Comparison of ENCODE assay signal across 8 cellular contexts in the genomic region with DNA sequence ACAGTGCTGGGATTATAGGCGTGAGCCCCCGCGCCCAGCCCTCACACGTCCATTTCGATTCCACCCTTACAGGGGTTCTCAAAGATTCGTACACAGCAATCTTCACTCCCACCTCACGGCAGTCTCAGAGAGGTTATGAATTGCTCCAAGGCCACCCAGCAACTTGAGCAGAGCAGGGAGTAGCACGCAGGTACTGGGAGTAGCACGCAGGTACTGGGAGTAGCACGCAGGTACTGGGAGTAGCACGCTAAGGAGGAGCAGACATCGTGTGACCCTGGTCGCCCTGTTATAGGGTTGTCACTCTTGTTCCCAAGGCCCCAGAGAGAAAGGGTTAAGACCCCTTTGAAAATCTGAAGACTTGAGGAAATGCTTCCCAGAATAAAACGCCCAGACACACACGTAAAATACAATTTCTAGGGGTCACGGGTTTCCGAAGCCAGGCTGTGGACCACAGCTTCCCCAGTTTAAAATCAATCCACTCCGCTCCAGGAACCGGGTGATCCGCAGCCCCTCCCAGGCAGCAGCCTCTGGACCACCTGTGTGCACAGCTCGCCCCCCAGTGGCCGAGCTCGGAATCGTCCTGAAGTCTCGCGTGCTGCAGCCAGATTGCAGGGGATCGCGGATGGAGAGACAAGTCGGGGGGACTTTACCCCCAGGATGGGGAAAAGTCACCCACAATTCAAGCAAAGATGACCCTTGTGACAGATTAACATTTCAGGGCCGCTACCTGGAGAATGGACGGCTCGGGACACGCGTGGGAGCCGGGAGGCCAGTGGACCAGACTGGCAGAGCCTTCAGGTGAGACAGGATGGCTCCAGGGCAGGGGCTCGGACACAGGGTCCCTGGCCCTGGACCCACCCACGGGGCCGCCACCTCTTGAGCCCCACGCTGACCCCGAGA.
DNase-seq lines count a peak whose midpoint lies in the region; ATAC-seq, FAIRE-seq and TF ChIP-seq lines count a peak whose summit lies in the region.

No MANE protein-coding gene starts in this region.

- H2AFZ ChIP-seq in DND-41 (ENCODE audit: low read depth, low read length): no peak overlapping the region

- peaks cover 3% of the 10 kb centered on the region for H3K27me3 ChIP-seq in DND-41 (ENCODE audit: insufficient read depth, low read length, poor library complexity)
- H3K27me3 ChIP-seq in pancreas: no peaks in the 10 kb centered on the region

- no peak for FAIRE-seq in pancreas (lab: Jason Lieb, UNC)

- H3K27ac ChIP-seq in DND-41 (ENCODE audit: low read length): no peak overlapping the region
- no peak overlapping the region for H3K27ac ChIP-seq in pancreas

- WGBS in pancreas, 2 donors: 15 to 16% methylated on average over 40 of the region's 40 CpGs

- DNase-seq in DND-41: peak; percentile 84
- peak; percentile 63 for DNase-seq in M059J (ENCODE audit: low read depth)
- DNase-seq in SHP77 treated with DMSO at 0.1 percent for 48 hours (lab: John Stamatoyannopoulos, UW): peak; percentile 37
- DNase-seq in activated gamma-delta T cell (lab: John Stamatoyannopoulos, UW): peak; percentile 41
- DNase-seq in globus pallidus (ENCODE audit: low spot score): peak; percentile 75
- DNase-seq in pancreas: peak; percentile 55 to 98 (median 82)
- peak; percentile 91 for DNase-seq in type B pancreatic cell (ENCODE audit: extremely low spot score, unreplicated experiment)

- H3K4me3 ChIP-seq in DND-41 (ENCODE audit: low read depth in 1 of 2, low read length in 2 of 2) (no peak overlapping the region), pancreas (no peak overlapping the region)

- peak; percentile 69 for ATAC-seq in DND-41 (ENCODE audit: insufficient read depth, low read depth)
- ATAC-seq in pancreas: peak; percentile 58 to 82 (median 80)
- no peak for ATAC-seq in GM18498 (IDR thresholded peaks at IDR 0.05; ENCODE audit: unreplicated experiment)

- no peaks in the 10 kb centered on the region for H3K36me3 ChIP-seq in DND-41 (ENCODE audit: insufficient read depth, low read length)
- H3K36me3 ChIP-seq in pancreas: no peaks in the 10 kb centered on the region

- H3K4me1 Mint-ChIP-seq in type B pancreatic cell (ENCODE audit: unreplicated experiment): peaks cover 27% of the 10 kb centered on the region

- no peaks in the 10 kb centered on the region for H3K36me3 Mint-ChIP-seq in type B pancreatic cell

- no peaks in the 10 kb centered on the region for H3K9me3 ChIP-seq in DND-41 (ENCODE audit: insufficient read depth, low read length, severe bottlenecking)
- H3K9me3 ChIP-seq in pancreas: no peaks in the 10 kb centered on the region

- H3K27ac Mint-ChIP-seq in type B pancreatic cell: peak overlapping the region; percentile 26

- no peaks in the 10 kb centered on the region for H3K9me3 Mint-ChIP-seq in type B pancreatic cell

- intact Hi-C loops in pancreas (cut with DNase I): loop anchor here in 2 of 3 donors (5.0 to 10.0 kb wide), 2 partner anchors 727 to 734 kb away; no protein-coding TSS in a partner anchor

- peaks cover 6% of the 10 kb centered on the region for H3K27me3 Mint-ChIP-seq in type B pancreatic cell

- peak overlapping the region; percentile 65 for H3K4me3 Mint-ChIP-seq in type B pancreatic cell

- H3K79me2 ChIP-seq in DND-41 (ENCODE audit: insufficient read depth, low read length): no peaks in the 10 kb centered on the region

- no peak overlapping the region for H3K9ac ChIP-seq in DND-41 (ENCODE audit: low read depth, low read length)

- TF ChIP-seq CTCF in DND-41 (IDR thresholded peaks at IDR 0.05; ENCODE audit: borderline replicate concordance, extremely low read depth, low read length, poor library complexity, severe bottlenecking) (peak; percentile 98), pancreas (IDR thresholded peaks at IDR 0.05) (peak; percentile 90 to 99 (median 95)), type B pancreatic cell (conservative IDR thresholded peaks at IDR 0.05) (peak; percentile 98)

- peaks cover 12% of the 10 kb centered on the region for H3K4me1 ChIP-seq in DND-41 (ENCODE audit: insufficient read depth, low read length)
- no peaks in the 10 kb centered on the region for H3K4me1 ChIP-seq in pancreas

- 0 out of 2 replicates have a peak, but pooled peaks cover 5% of the 10 kb centered on the region for H4K20me1 ChIP-seq in DND-41 (ENCODE audit: insufficient read depth, low read length)

- H3K4me2 ChIP-seq in DND-41 (ENCODE audit: insufficient read depth, low read length): peak overlapping the region; percentile 21; the same call in 1 of the 2 replicates

Comparison
In these comparisons a context has a peak if more than half of its experiments do, and no peak if none do; other contexts are left out.
1. DNase-seq: peak in every context shown above with its lines; median percentile 91 in type B pancreatic cell; 84 in DND-41; 82 in pancreas; 75 in globus pallidus; 63 in M059J; 41 in activated gamma-delta T cell; 37 in SHP77 treated with DMSO at 0.1 percent for 48 hours.